In the genomic region with DNA sequence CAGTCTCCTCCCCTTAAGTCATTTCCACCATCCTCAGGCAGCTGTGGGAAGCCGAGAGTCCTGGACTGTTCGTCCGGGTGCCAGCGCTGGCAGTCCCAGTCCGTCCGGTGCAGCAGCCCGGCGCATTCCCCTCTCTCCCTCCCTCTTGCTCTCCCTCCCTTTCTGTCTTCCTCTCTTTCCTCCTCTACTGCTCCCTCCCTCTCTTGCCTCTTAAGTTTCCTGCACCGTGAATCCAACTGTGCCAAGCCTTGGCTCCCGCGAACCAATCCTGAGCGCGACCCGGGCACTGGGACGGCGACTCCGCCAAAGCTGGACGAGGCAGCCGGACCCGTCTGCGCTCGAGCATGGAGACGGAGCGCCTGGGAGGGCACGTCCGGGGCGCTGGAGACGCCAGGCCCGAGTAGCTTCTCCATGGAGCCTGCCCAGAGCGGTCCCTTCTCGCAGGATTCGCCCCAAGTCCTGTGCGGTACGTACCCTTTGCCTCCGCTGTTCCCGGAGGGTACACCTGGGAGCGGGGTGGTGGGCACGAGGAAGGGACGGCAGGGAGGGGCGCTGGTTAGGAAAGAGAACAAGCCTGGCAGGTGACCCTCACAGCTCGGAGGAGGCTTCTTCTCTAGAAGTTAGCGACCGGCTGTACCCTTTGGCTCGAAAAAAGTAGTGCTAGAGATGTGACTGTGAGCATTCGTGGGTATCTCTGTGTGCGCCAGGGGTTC, we compare ENCODE assay signal across 1 cellular context.
TF ChIP-seq lines count a peak whose summit lies in the region.

No MANE protein-coding gene starts in this region.

TF ChIP-seq in HepG2, 621 proteins besides CTCF, POLR2A, EP300 and RAD21:
- TF ChIP-seq PHF20 (CRISPR knock-in tag; IDR thresholded peaks at IDR 0.05) = no peak
- no peak for TF ChIP-seq TBP (CRISPR knock-in tag; IDR thresholded peaks at IDR 0.05)
- no peak for TF ChIP-seq ZNF777 (CRISPR knock-in tag; IDR thresholded peaks at IDR 0.05)
- no peak for TF ChIP-seq ARHGAP35 (CRISPR knock-in tag; IDR thresholded peaks at IDR 0.05; ENCODE audit: borderline replicate concordance)
- TF ChIP-seq NCOR1 (IDR thresholded peaks at IDR 0.05; ENCODE audit: borderline replicate concordance, low read length) = no peak
- TF ChIP-seq, protein P1, sequence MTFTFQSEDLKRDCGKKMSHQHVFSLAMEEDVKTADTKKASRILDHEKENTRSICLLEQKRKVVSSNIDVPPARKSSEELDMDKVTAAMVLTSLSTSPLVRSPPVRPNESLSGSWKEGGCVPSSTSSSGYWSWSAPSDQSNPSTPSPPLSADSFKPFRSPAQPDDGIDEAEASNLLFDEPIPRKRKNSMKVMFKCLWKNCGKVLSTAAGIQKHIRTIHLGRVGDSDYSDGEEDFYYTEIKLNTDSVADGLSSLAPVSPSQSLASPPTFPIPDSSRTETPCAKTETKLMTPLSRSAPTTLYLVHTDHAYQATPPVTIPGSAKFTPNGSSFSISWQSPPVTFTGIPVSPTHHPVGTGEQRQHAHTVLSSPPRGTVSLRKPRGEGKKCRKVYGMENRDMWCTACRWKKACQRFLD (CRISPR knock-in tag; IDR thresholded peaks at IDR 0.05; ENCODE audit: borderline replicate concordance) = no peak
- no peak for TF ChIP-seq PAX8 (CRISPR knock-in tag; IDR thresholded peaks at IDR 0.05; ENCODE audit: borderline replicate concordance)
- TF ChIP-seq ZNF558 (CRISPR knock-in tag; IDR thresholded peaks at IDR 0.05; ENCODE audit: borderline replicate concordance) = no peak
- TF ChIP-seq CC2D1A (CRISPR knock-in tag; IDR thresholded peaks at IDR 0.05) = no peak
- no peak for TF ChIP-seq GZF1 (CRISPR knock-in tag; IDR thresholded peaks at IDR 0.05)
- TF ChIP-seq IKZF4 (CRISPR knock-in tag; IDR thresholded peaks at IDR 0.05; ENCODE audit: borderline replicate concordance, low read depth, not compliant biosample characterization) = no peak
- no peak for TF ChIP-seq ZNF597 (CRISPR knock-in tag; IDR thresholded peaks at IDR 0.05)
- no peak for TF ChIP-seq THAP11 (CRISPR knock-in tag; IDR thresholded peaks at IDR 0.05)
- no peak for TF ChIP-seq PCBP1 (IDR thresholded peaks at IDR 0.05; ENCODE audit: borderline replicate concordance, low read depth, low read length)
- no peak for TF ChIP-seq SRF (IDR thresholded peaks at IDR 0.05; ENCODE audit: low read depth, low read length)
- TF ChIP-seq DNMT1 (CRISPR knock-in tag; IDR thresholded peaks at IDR 0.05) = no peak
- TF ChIP-seq, protein P2, sequence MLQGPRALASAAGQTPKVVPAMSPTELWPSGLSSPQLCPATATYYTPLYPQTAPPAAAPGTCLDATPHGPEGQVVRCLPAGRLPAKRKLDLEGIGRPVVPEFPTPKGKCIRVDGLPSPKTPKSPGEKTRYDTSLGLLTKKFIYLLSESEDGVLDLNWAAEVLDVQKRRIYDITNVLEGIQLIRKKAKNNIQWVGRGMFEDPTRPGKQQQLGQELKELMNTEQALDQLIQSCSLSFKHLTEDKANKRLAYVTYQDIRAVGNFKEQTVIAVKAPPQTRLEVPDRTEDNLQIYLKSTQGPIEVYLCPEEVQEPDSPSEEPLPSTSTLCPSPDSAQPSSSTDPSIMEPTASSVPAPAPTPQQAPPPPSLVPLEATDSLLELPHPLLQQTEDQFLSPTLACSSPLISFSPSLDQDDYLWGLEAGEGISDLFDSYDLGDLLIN (CRISPR knock-in tag; IDR thresholded peaks at IDR 0.05; ENCODE audit: borderline replicate concordance) = no peak
